Comparison of ENCODE assay signal across 9 cellular contexts in genomic region chr9:115207003-115207837, GRCh38.
DNase-seq lines count a peak whose midpoint lies in the region; ATAC-seq and TF ChIP-seq lines count a peak whose summit lies in the region.
"Had no signal": no experiment of that assay in that cellular context is flagged by ENCODE, and none has a peak within 500 bp of the region (broad histone marks: within the 10 kb centered on the region; RNA-seq: fewer than 3 reads in every experiment).

No MANE protein-coding gene starts in this region.

- no peaks in the 10 kb centered on the region for H3K27me3 Mint-ChIP-seq in chondrocyte (ENCODE audit: low read depth)

- intact Hi-C loops in vagina (cut with DNase I): no loop called here

- H3K4me3 ChIP-seq in vagina: no peak overlapping the region
- H3K4me3 ChIP-seq: mucosa of descending colon had no signal

- no peak for TF ChIP-seq POLR2A in vagina (IDR thresholded peaks at IDR 0.05)

- peaks cover 72% of the 10 kb centered on the region for H3K4me1 Mint-ChIP-seq in chondrocyte (ENCODE audit: low read depth)

- no peaks in the 10 kb centered on the region for H3K9me3 ChIP-seq in vagina
- H3K9me3 ChIP-seq: mucosa of descending colon had no signal

- H3K4me3 Mint-ChIP-seq in chondrocyte (ENCODE audit: unreplicated experiment): no peak overlapping the region

- peak overlapping the region; percentile 77 for H3K27ac Mint-ChIP-seq in chondrocyte (ENCODE audit: unreplicated experiment)

- no peaks in the 10 kb centered on the region for H3K36me3 ChIP-seq in vagina

- no peaks in the 10 kb centered on the region for H3K9me3 Mint-ChIP-seq in chondrocyte (ENCODE audit: low read depth)

- H3K4me1 ChIP-seq in vagina: peaks cover 26% of the 10 kb centered on the region

- H3K27ac ChIP-seq in vagina: no peak overlapping the region

- peak; percentile 25 for ATAC-seq in GM18502 (IDR thresholded peaks at IDR 0.05; ENCODE audit: poor library complexity, unreplicated experiment)
- ATAC-seq in GM21423 (IDR thresholded peaks at IDR 0.05; ENCODE audit: unreplicated experiment): peak; percentile 39
- peak; percentile 30 for ATAC-seq in HG03342 (IDR thresholded peaks at IDR 0.05; ENCODE audit: unreplicated experiment)
- ATAC-seq: mucosa of descending colon had no signal

- TF ChIP-seq CTCF in chondrocyte (IDR thresholded peaks at IDR 0.05): no peak
- TF ChIP-seq CTCF in vagina (IDR thresholded peaks at IDR 0.05): no peak

- H3K27me3 ChIP-seq in vagina: no peaks in the 10 kb centered on the region

- DNase-seq in chondrocyte (ENCODE audit: low spot score) (no peak), vagina (ENCODE audit: extremely low spot score in 2 of 2) (no peak), NCI-H1436 (lab: John Stamatoyannopoulos, UW) (no peak), iPS-NIHi11 (ENCODE audit: low spot score) (no peak)
- DNase-seq in stimulated activated CD4-positive, alpha-beta T cell treated with anti-CD3 and anti-CD28 coated beads, Interleukin-4, amount 100 ng/mL, for 4 hours: no peak
- DNase-seq: mucosa of descending colon had no signal

- no peaks in the 10 kb centered on the region for H3K36me3 Mint-ChIP-seq in chondrocyte (ENCODE audit: low read depth)
